In the genomic region with DNA sequence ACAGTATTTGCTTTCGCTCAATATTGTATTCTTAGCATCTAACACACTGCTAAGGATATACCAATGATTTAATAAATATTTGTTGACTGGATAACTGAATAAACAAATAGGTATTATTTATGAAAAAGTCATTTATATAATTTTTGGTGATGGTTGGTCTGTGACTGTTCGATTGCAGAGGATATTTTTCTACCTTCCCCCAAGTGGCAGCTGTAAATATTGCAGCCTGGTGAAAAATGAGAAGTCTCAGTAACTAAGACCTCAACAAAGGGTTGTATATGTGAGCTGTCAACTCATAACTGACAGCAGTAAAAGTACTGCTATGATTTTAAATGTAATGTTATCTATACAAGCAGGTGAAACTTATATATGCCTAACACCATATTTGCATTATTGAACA, we compare ENCODE assay signal across 8 cellular contexts. TPM values are rescaled to one million over a fixed set of nuclear protein-coding genes. Genes with fewer than 3 reads are reported as not detected.
DNase-seq lines count a peak whose midpoint lies in the region; ATAC-seq and TF ChIP-seq lines count a peak whose summit lies in the region.

No MANE protein-coding gene starts in this region.

- peak in 4 of 7 experiments; percentile 12 to 33 (median 16) for TF ChIP-seq CTCF in body of pancreas (IDR thresholded peaks at IDR 0.05)
- peak; percentile 42 for TF ChIP-seq CTCF in neural cell (IDR thresholded peaks at IDR 0.05; ENCODE audit: poor library complexity, severe bottlenecking)
- peak in 2 of 5 experiments; percentile 18 to 20 for TF ChIP-seq CTCF in transverse colon (IDR thresholded peaks at IDR 0.05)
- peak in 1 of 5 experiments; percentile 29 for TF ChIP-seq CTCF in gastrocnemius medialis (IDR thresholded peaks at IDR 0.05 in 4 of 5, conservative IDR thresholded peaks at IDR 0.05 in 1 of 5)

- no peaks in the 10 kb centered on the region for H3K79me2 ChIP-seq in neural cell (replicated peaks; ENCODE audit: insufficient read depth, low read length)

- H3K27ac ChIP-seq in body of pancreas (no peak overlapping the region), neural cell (ENCODE audit: low read length) (no peak overlapping the region), transverse colon (no peak overlapping the region), gastrocnemius medialis (no peak overlapping the region)

- no peak overlapping the region for H3K4me3 ChIP-seq in body of pancreas
- H3K4me3 ChIP-seq in neural cell (ENCODE audit: low read length) = no peak overlapping the region
- H3K4me3 ChIP-seq in transverse colon = no peak overlapping the region
- no peak overlapping the region for H3K4me3 ChIP-seq in gastrocnemius medialis

- intact Hi-C loops in body of pancreas (cut with DNase I) = no loop called here
- intact Hi-C loops in transverse colon (cut with DNase I; ENCODE audit: low total_unique reads) = no loop called here
- intact Hi-C loops in gastrocnemius medialis (cut with DNase I; ENCODE audit: low total_unique reads) = no loop called here

- in situ Hi-C loops in transverse colon (cut with MboI; ENCODE audit: low pct_ligation_motif_present in 1 of 4, low pct_unique_long_range_greater_than_20kb in 1 of 4, low sequenced_read_pairs in 3 of 4) (loop anchor here in 2 of 4 donors (25.0 kb wide), 2 partner anchors 342 to 517 kb away; no protein-coding TSS in a partner anchor), gastrocnemius medialis (cut with MboI; ENCODE audit: low sequenced_read_pairs in 4 of 4) (loop anchor here in 1 of 4 donors (25.0 kb wide), 1 partner anchor 342 kb away; no protein-coding TSS in a partner anchor)

- H3K9ac ChIP-seq in neural cell (ENCODE audit: low read length) = no peak overlapping the region

- ATAC-seq in GM18511 (IDR thresholded peaks at IDR 0.05; ENCODE audit: unreplicated experiment) = peak; percentile 88
- peak; percentile 92 for ATAC-seq in HG03342 (IDR thresholded peaks at IDR 0.05; ENCODE audit: unreplicated experiment)
- ATAC-seq in body of pancreas = no peak
- no peak for ATAC-seq in HG02970 (IDR thresholded peaks at IDR 0.05; ENCODE audit: low FRiP score, unreplicated experiment)
- no peak for ATAC-seq in gastrocnemius medialis

- TF ChIP-seq RAD21 in neural cell (conservative IDR thresholded peaks at IDR 0.05) = no peak

- TF ChIP-seq EP300 in neural cell (conservative IDR thresholded peaks at IDR 0.05; ENCODE audit: poor library complexity, severe bottlenecking) = no peak
- TF ChIP-seq EP300 in transverse colon (IDR thresholded peaks at IDR 0.05; ENCODE audit: low read depth) = no peak

- H3K27me3 ChIP-seq in body of pancreas (no peaks in the 10 kb centered on the region), neural cell (ENCODE audit: insufficient read depth, low read depth, low read length) (no peaks in the 10 kb centered on the region), transverse colon (no peaks in the 10 kb centered on the region), gastrocnemius medialis (peaks cover 0 to 4% (median 3%) of the 10 kb centered on the region in 3 donors)

- H3K9me2 ChIP-seq in neural cell (ENCODE audit: insufficient read depth, low read length) = no peaks in the 10 kb centered on the region

- no peak for DNase-seq in body of pancreas
- DNase-seq in transverse colon = no peak
- no peak for DNase-seq in gastrocnemius medialis
- DNase-seq in NCI-H1694 (lab: John Stamatoyannopoulos, UW) = no peak

- TF ChIP-seq POLR2A in body of pancreas (IDR thresholded peaks at IDR 0.05) = no peak
- no peak for TF ChIP-seq POLR2A in transverse colon (IDR thresholded peaks at IDR 0.05)
- TF ChIP-seq POLR2A in gastrocnemius medialis (IDR thresholded peaks at IDR 0.05) = no peak

- H3K4me2 ChIP-seq in neural cell (ENCODE audit: low read length) = no peak overlapping the region

- H2AFZ ChIP-seq in neural cell (ENCODE audit: low read depth, low read length) = no peak overlapping the region

- 48 to 50% methylated on average over 2 of the region's 2 CpGs for WGBS in body of pancreas, 2 donors
- 44 to 47% methylated on average over 2 of the region's 2 CpGs for WGBS in transverse colon (ENCODE audit: low coverage in 1 of 2), 2 donors

- H3K9me3 ChIP-seq in body of pancreas (no peaks in the 10 kb centered on the region), neural cell (ENCODE audit: low read length) (no peaks in the 10 kb centered on the region), transverse colon (no peaks in the 10 kb centered on the region), gastrocnemius medialis (no peaks in the 10 kb centered on the region)

- H3F3A ChIP-seq in neural cell (ENCODE audit: insufficient read depth, low read length, poor library complexity, severe bottlenecking) = no peaks in the 10 kb centered on the region

- H3K36me3 ChIP-seq in body of pancreas (replicated peaks in 1 of 2; ENCODE audit: insufficient read depth in 1 of 2, low read depth in 2 of 2) = no peaks in the 10 kb centered on the region
- no peaks in the 10 kb centered on the region for H3K36me3 ChIP-seq in neural cell (ENCODE audit: insufficient read depth, low read length)
- H3K36me3 ChIP-seq in transverse colon = no peaks in the 10 kb centered on the region
- no peaks in the 10 kb centered on the region for H3K36me3 ChIP-seq in gastrocnemius medialis

- H4K20me1 ChIP-seq in neural cell (ENCODE audit: insufficient read depth) = no peaks in the 10 kb centered on the region

- H3K4me1 ChIP-seq in body of pancreas (no peaks in the 10 kb centered on the region), transverse colon (no peaks in the 10 kb centered on the region), gastrocnemius medialis (no peaks in the 10 kb centered on the region)

TF ChIP-seq in neural cell, 6 proteins besides CTCF, POLR2A, EP300 and RAD21:
- no peak for TF ChIP-seq SMC3 (conservative IDR thresholded peaks at IDR 0.05; ENCODE audit: poor library complexity)
- no peak for TF ChIP-seq TAF1 (IDR thresholded peaks at IDR 0.05; ENCODE audit: low read depth)
- no peak for TF ChIP-seq MXI1 (conservative IDR thresholded peaks at IDR 0.05; ENCODE audit: poor library complexity, severe bottlenecking)
- no peak for TF ChIP-seq EZH2 (IDR thresholded peaks at IDR 0.05; ENCODE audit: borderline replicate concordance, insufficient read depth, low read length, poor library complexity, severe bottlenecking)
- TF ChIP-seq, protein P1, sequence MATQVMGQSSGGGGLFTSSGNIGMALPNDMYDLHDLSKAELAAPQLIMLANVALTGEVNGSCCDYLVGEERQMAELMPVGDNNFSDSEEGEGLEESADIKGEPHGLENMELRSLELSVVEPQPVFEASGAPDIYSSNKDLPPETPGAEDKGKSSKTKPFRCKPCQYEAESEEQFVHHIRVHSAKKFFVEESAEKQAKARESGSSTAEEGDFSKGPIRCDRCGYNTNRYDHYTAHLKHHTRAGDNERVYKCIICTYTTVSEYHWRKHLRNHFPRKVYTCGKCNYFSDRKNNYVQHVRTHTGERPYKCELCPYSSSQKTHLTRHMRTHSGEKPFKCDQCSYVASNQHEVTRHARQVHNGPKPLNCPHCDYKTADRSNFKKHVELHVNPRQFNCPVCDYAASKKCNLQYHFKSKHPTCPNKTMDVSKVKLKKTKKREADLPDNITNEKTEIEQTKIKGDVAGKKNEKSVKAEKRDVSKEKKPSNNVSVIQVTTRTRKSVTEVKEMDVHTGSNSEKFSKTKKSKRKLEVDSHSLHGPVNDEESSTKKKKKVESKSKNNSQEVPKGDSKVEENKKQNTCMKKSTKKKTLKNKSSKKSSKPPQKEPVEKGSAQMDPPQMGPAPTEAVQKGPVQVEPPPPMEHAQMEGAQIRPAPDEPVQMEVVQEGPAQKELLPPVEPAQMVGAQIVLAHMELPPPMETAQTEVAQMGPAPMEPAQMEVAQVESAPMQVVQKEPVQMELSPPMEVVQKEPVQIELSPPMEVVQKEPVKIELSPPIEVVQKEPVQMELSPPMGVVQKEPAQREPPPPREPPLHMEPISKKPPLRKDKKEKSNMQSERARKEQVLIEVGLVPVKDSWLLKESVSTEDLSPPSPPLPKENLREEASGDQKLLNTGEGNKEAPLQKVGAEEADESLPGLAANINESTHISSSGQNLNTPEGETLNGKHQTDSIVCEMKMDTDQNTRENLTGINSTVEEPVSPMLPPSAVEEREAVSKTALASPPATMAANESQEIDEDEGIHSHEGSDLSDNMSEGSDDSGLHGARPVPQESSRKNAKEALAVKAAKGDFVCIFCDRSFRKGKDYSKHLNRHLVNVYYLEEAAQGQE (IDR thresholded peaks at IDR 0.05; ENCODE audit: borderline replicate concordance) = no peak
- TF ChIP-seq POLR2AphosphoS5 (IDR thresholded peaks at IDR 0.05) = no peak
TF ChIP-seq in neural cell: peak in this region for 0.

RNA-seq across cellular contexts. Expression of a gene that starts 36.0 kb away (rescaled TPM):
- total RNA-seq in body of pancreas (not detected), transverse colon (not detected), gastrocnemius medialis (not detected)
- polyA plus RNA-seq in neural cell = 7.2 and 8.6 TPM in 2 replicates
- 6.8 and 9.5 TPM in 2 replicates for polyA minus RNA-seq in neural cell

Comparison
In these comparisons a context has a peak if more than half of its experiments do, and no peak if none do; other contexts are left out.
1. ATAC-seq: peak in GM18511 (single experiment) and HG03342 (single experiment); none in body of pancreas (single experiment), HG02970 (single experiment) and gastrocnemius medialis (0 of 2).